ENCODE assay signal across 8 cellular contexts in genomic region chr12:123533672-123534643, GRCh38. TPM values are rescaled to one million over a fixed set of nuclear protein-coding genes. Genes with fewer than 3 reads are reported as not detected.
DNase-seq lines count a peak whose midpoint lies in the region; ATAC-seq and TF ChIP-seq lines count a peak whose summit lies in the region.

RILPL1 (minus strand) TSS chr12:123533719; CDS start chr12:123533482, 237 bp downstream.

- TF ChIP-seq CTCF in AG09319 (IDR thresholded peaks at IDR 0.05; ENCODE audit: low read depth, low read length) (peak; percentile 12), MM.1S (IDR thresholded peaks at IDR 0.05; ENCODE audit: low read length) (no peak), left lung (IDR thresholded peaks at IDR 0.05) (peak in 1 of 2 donors; percentile 20)

- H3K27ac Mint-ChIP-seq in activated CD4-positive, alpha-beta T cell treated with anti-CD3 and anti-CD28 coated beads, Interleukin-2, amount 10 ng/mL, durations not matched to agents 24 days and 14 days, result peak within 1 kb of the TSS; percentile 81

- peak within 1 kb of the TSS; percentile 58; the same call in 1 of the 2 replicates for H2AFZ ChIP-seq in MM.1S (ENCODE audit: low read length)

- no peak within 1 kb of the TSS for H3K27ac ChIP-seq in MM.1S (ENCODE audit: low read length)
- peak within 1 kb of the TSS; percentile 73 to 76 for H3K27ac ChIP-seq in left lung

- H3K4me3 ChIP-seq in MM.1S (ENCODE audit: low read length), result peak within 1 kb of the TSS; percentile 29; the same call in 1 of the 2 replicates
- H3K4me3 ChIP-seq in left lung, result peak within 1 kb of the TSS; percentile 57 to 62

- H3K4me3 Mint-ChIP-seq in activated CD4-positive, alpha-beta T cell treated with anti-CD3 and anti-CD28 coated beads, Interleukin-2, amount 10 ng/mL, durations not matched to agents 24 days and 14 days, result peak within 1 kb of the TSS; percentile 82

- H3K79me2 ChIP-seq in MM.1S (ENCODE audit: low read length), result no peaks in the 10 kb centered on the region

- no peaks in the 10 kb centered on the region for H3K27me3 ChIP-seq in MM.1S (replicated peaks; ENCODE audit: insufficient read depth, low read length)
- H3K27me3 ChIP-seq in left lung, result peaks cover 0 to 23% of the 10 kb centered on the region in 2 donors

- no peaks in the 10 kb centered on the region for H3K36me3 ChIP-seq in MM.1S (replicated peaks; ENCODE audit: insufficient read depth, low read length)
- H3K36me3 ChIP-seq in left lung, result no peaks in the 10 kb centered on the region

- no peak within 1 kb of the TSS for H3K9ac ChIP-seq in MM.1S (ENCODE audit: low read length)

- ATAC-seq in GM19035 (IDR thresholded peaks at IDR 0.05; ENCODE audit: unreplicated experiment), result peak; percentile 57
- peak; percentile 69 for ATAC-seq in left lung
- no peak for ATAC-seq in GM21367 (IDR thresholded peaks at IDR 0.05; ENCODE audit: unreplicated experiment)

- H3K9me3 ChIP-seq in MM.1S (replicated peaks; ENCODE audit: insufficient read depth, low read length) (no peaks in the 10 kb centered on the region), left lung (no peaks in the 10 kb centered on the region)

- H3F3A ChIP-seq in MM.1S (ENCODE audit: insufficient read depth, low read length), result peaks cover 7% of the 10 kb centered on the region; the same call in 1 of the 2 replicates

- no peaks in the 10 kb centered on the region for H3K9me3 Mint-ChIP-seq in activated CD4-positive, alpha-beta T cell treated with anti-CD3 and anti-CD28 coated beads, Interleukin-2, amount 10 ng/mL, durations not matched to agents 24 days and 14 days

- intact Hi-C loops in activated CD4-positive, alpha-beta T cell treated with anti-CD3 and anti-CD28 coated beads, Interleukin-2, amount 10 ng/mL, durations not matched to agents 24 days and 14 days (cut with micrococcal nuclease), result loop anchor here (2.0 to 5.0 kb wide), 2 partner anchors 49 to 438 kb away; partner anchors contain the start of genes CCDC92 and ZNF664
- intact Hi-C loops in left lung (cut with DNase I), result no loop called here

- H3K4me1 ChIP-seq in MM.1S (ENCODE audit: low read length) (peaks cover 12% of the 10 kb centered on the region), left lung (peaks cover 7 to 26% of the 10 kb centered on the region in 2 donors)

- H4K20me1 ChIP-seq in MM.1S (ENCODE audit: insufficient read depth, low read length), result no peaks in the 10 kb centered on the region

- peak within 1 kb of the TSS; percentile 60; the same call in 1 of the 2 replicates for H3K4me2 ChIP-seq in MM.1S (ENCODE audit: low read depth, low read length)

- DNase-seq in AG09319 (ENCODE audit: extremely low read depth, low read depth) (no peak), MM.1S (peak; percentile 6), dermis blood vessel endothelial cell (peak; percentile 54), left lung (peak; percentile 42 to 91)
- peak; percentile 84 for DNase-seq in activated CD4-positive, alpha-beta T cell treated with anti-CD3 and anti-CD28 coated beads, Interleukin-2, amount 10 ng/mL, durations not matched to agents 24 days and 14 days
- peak; percentile 47 to 62 for DNase-seq in stimulated activated CD4-positive, alpha-beta T cell treated with anti-CD3 and anti-CD28 coated beads, Interleukin-2, amount 100 ng/mL, for 24 hours

- no peaks in the 10 kb centered on the region for H3K9me2 ChIP-seq in MM.1S (replicated peaks; ENCODE audit: insufficient read depth, low read length)

- peaks cover 15% of the 10 kb centered on the region for H3K27me3 Mint-ChIP-seq in activated CD4-positive, alpha-beta T cell treated with anti-CD3 and anti-CD28 coated beads, Interleukin-2, amount 10 ng/mL, durations not matched to agents 24 days and 14 days

- H3K4me1 Mint-ChIP-seq in activated CD4-positive, alpha-beta T cell treated with anti-CD3 and anti-CD28 coated beads, Interleukin-2, amount 10 ng/mL, durations not matched to agents 24 days and 14 days, result peaks cover 16% of the 10 kb centered on the region

- H3K36me3 Mint-ChIP-seq in activated CD4-positive, alpha-beta T cell treated with anti-CD3 and anti-CD28 coated beads, Interleukin-2, amount 10 ng/mL, durations not matched to agents 24 days and 14 days (ENCODE audit: low read depth), result peaks cover 2% of the 10 kb centered on the region

RNA-seq across cellular contexts. Expression of gene RILPL1, which starts in this region (rescaled TPM):
- total RNA-seq in activated CD4-positive, alpha-beta T cell treated with anti-CD3 and anti-CD28 coated beads, Interleukin-2, amount 10 ng/mL, durations not matched to agents 24 days and 14 days, result 4.1 and 4.6 TPM in 2 replicates
- total RNA-seq in dermis blood vessel endothelial cell (6.0 and 7.4 TPM in 2 replicates), left lung (10 to 100 TPM; 11.9 to 19.1 TPM)
